In the genomic region with DNA sequence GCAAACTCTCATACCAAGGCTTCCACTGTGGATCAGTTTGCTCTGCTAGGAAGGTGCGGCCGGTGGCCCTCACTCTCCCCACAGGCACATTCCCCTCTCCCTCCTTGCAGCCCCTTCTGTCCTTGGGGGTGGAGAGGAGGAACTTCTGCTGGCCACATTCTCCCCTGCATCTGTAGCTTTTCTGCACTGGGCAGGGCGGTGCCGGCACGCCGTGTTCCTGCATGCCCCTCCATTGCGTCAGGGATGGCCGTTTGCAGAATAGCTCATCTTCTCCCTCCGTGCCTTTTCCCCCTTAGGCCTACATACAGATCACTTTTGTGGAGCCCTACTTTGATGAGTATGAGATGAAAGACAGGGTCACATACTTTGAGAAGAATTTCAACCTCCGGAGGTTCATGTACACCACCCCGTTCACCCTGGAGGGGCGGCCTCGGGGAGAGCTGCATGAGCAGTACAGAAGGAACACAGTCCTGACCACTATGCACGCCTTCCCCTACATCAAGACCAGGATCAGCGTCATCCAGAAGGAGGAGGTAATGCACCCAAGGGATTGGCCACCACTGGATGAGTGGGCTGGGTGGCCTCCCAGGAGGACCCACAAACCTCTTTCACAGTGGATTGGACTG, we compare ENCODE assay signal across 24 cellular contexts. TPM values are rescaled to one million over a fixed set of nuclear protein-coding genes. Genes with fewer than 3 reads are reported as not detected.
A peak's percentile ranks its signal among the peaks of the same experiment; 100 is the strongest.
DNase-seq lines count a peak whose midpoint lies in the region; ATAC-seq, FAIRE-seq and TF ChIP-seq lines count a peak whose summit lies in the region.
"Had no signal": no experiment of that assay in that cellular context is flagged by ENCODE, and none has a peak within 500 bp of the region (broad histone marks: within the 10 kb centered on the region; RNA-seq: fewer than 3 reads in every experiment).

No MANE protein-coding gene starts in this region.

- H3K27ac Mint-ChIP-seq in CD4-positive, CD25-positive, alpha-beta regulatory T cell, result peak overlapping the region in 2 of 3 donors; percentile 51 to 79
- peak overlapping the region in 4 of 7 donors; percentile 9 to 72 (median 30) for H3K27ac Mint-ChIP-seq in CD4-positive, alpha-beta memory T cell
- H3K27ac Mint-ChIP-seq in astrocyte (ENCODE audit: unreplicated experiment), result peak overlapping the region; percentile 53
- H3K27ac Mint-ChIP-seq: activated naive CD4-positive, alpha-beta T cell treated with anti-CD3 and anti-CD28 coated beads, Interleukin-2, amount 50 U/mL, for 24 hours had no signal

- H3K4me2 ChIP-seq in astrocyte (ENCODE audit: low read length), result no peak overlapping the region
- H3K4me2 ChIP-seq: hepatocyte had no signal

- H3K36me3 Mint-ChIP-seq in CD4-positive, CD25-positive, alpha-beta regulatory T cell, result peaks cover 60% of the 10 kb centered on the region
- peaks cover 64 to 81% of the 10 kb centered on the region in 2 donors for H3K36me3 Mint-ChIP-seq in CD4-positive, alpha-beta memory T cell
- H3K36me3 Mint-ChIP-seq in astrocyte (ENCODE audit: low read depth, unreplicated experiment), result peaks cover 2% of the 10 kb centered on the region

- H3K27me3 ChIP-seq in CD4-positive, CD25-positive, alpha-beta regulatory T cell (ENCODE audit: control insufficient read depth, insufficient read depth, low read length), result no peaks in the 10 kb centered on the region
- no peaks in the 10 kb centered on the region for H3K27me3 ChIP-seq in CD4-positive, alpha-beta memory T cell (ENCODE audit: insufficient read depth, low read length)
- no peaks in the 10 kb centered on the region for H3K27me3 ChIP-seq in astrocyte (ENCODE audit: insufficient read depth, low read length)
- H3K27me3 ChIP-seq: ascending aorta, esophagus squamous epithelium, gastrocnemius medialis, hepatocyte, right atrium auricular region had no signal

- POLR2A ChIA-PET in CD4-positive, alpha-beta memory T cell (lab: Charles Lee; ENCODE audit: partially characterized antibody), result no interaction called here

- H3K9ac ChIP-seq in astrocyte (ENCODE audit: low read length), result no peak overlapping the region
- no peak overlapping the region for H3K9ac ChIP-seq in kidney (ENCODE audit: low read length in 2 of 2)
- H3K9ac ChIP-seq: parathyroid adenoma had no signal

- H2AFZ ChIP-seq in astrocyte (ENCODE audit: low read depth, low read length), result no peak overlapping the region
- H2AFZ ChIP-seq: hepatocyte, parathyroid adenoma had no signal

- peaks cover 90% of the 10 kb centered on the region for H3K36me3 ChIP-seq in CD4-positive, CD25-positive, alpha-beta regulatory T cell (ENCODE audit: control insufficient read depth, insufficient read depth, low read length)
- H3K36me3 ChIP-seq in CD4-positive, alpha-beta memory T cell (ENCODE audit: insufficient read depth, low read length), result peaks cover 67% of the 10 kb centered on the region
- no peaks in the 10 kb centered on the region for H3K36me3 ChIP-seq in astrocyte (ENCODE audit: insufficient read depth, low read length)
- H3K36me3 ChIP-seq in kidney (ENCODE audit: control insufficient read depth in 1 of 2, insufficient read depth in 2 of 2, low read length in 2 of 2), result peaks cover 0 to 9% of the 10 kb centered on the region in 2 donors
- H3K36me3 ChIP-seq: ascending aorta, gastrocnemius medialis, right atrium auricular region had no signal

- peaks cover 9 to 31% (median 19%) of the 10 kb centered on the region in 4 donors for H3K4me1 Mint-ChIP-seq in CD4-positive, CD25-positive, alpha-beta regulatory T cell
- peaks cover 18 to 34% (median 27%) of the 10 kb centered on the region in 4 donors for H3K4me1 Mint-ChIP-seq in CD4-positive, alpha-beta memory T cell
- peaks cover 31% of the 10 kb centered on the region for H3K4me1 Mint-ChIP-seq in astrocyte (ENCODE audit: low read depth, unreplicated experiment)

- peaks cover 16% of the 10 kb centered on the region for H3K4me1 ChIP-seq in CD4-positive, CD25-positive, alpha-beta regulatory T cell (ENCODE audit: control insufficient read depth, insufficient read depth, low read length, poor library complexity, severe bottlenecking)
- peaks cover 22% of the 10 kb centered on the region for H3K4me1 ChIP-seq in CD4-positive, alpha-beta memory T cell (ENCODE audit: insufficient read depth, low read length)
- peaks cover 5% of the 10 kb centered on the region for H3K4me1 ChIP-seq in astrocyte (ENCODE audit: insufficient read depth, low read length)
- peaks cover 0 to 10% of the 10 kb centered on the region in 2 donors for H3K4me1 ChIP-seq in kidney (ENCODE audit: control insufficient read depth in 1 of 2, insufficient read depth in 1 of 2, low read depth in 1 of 2, low read length in 2 of 2)
- H3K4me1 ChIP-seq: ascending aorta, gastrocnemius medialis, parathyroid adenoma, right atrium auricular region had no signal

- FAIRE-seq in astrocyte (lab: Jason Lieb, UNC) (no peak), kidney (lab: Jason Lieb, UNC) (no peak)

- TF ChIP-seq CTCF in astrocyte (IDR thresholded peaks at IDR 0.05; ENCODE audit: insufficient read depth, low read depth, low read length) (no peak), kidney (IDR thresholded peaks at IDR 0.05; ENCODE audit: borderline replicate concordance, extremely low read depth, insufficient read depth) (no peak)

- no peak overlapping the region for H3K4me3 ChIP-seq in CD4-positive, CD25-positive, alpha-beta regulatory T cell (ENCODE audit: low read depth, low read length)
- H3K4me3 ChIP-seq in CD4-positive, alpha-beta memory T cell (ENCODE audit: low read length in 2 of 2), result no peak overlapping the region
- H3K4me3 ChIP-seq in astrocyte (ENCODE audit: insufficient read depth, low read depth, low read length) (no peak overlapping the region), kidney (ENCODE audit: low read length in 2 of 2) (no peak overlapping the region)
- H3K4me3 ChIP-seq: ascending aorta, esophagus squamous epithelium, gastrocnemius medialis, hepatocyte, right atrium auricular region had no signal

- CTCF ChIA-PET in CD4-positive, alpha-beta memory T cell (lab: Charles Lee; ENCODE audit: partially characterized antibody), result interaction anchor here (1.3 to 2.3 kb wide), 3 partner anchors 12 to 362 kb away, joined by 3 to 7 read pairs (median 4); no protein-coding TSS in a partner anchor

- H3K27ac ChIP-seq in CD4-positive, CD25-positive, alpha-beta regulatory T cell (ENCODE audit: insufficient read depth, low read length, poor library complexity, severe bottlenecking), result peak overlapping the region; percentile 63
- no peak overlapping the region for H3K27ac ChIP-seq in CD4-positive, alpha-beta memory T cell (ENCODE audit: low read depth, low read length)
- no peak overlapping the region for H3K27ac ChIP-seq in astrocyte (ENCODE audit: low read depth, low read length)
- no peak overlapping the region for H3K27ac ChIP-seq in kidney (ENCODE audit: low read depth in 2 of 2, low read length in 2 of 2)
- H3K27ac ChIP-seq: ascending aorta, C4-2B, gastrocnemius medialis, parathyroid adenoma, right atrium auricular region had no signal

- ATAC-seq in CD4-positive, CD25-positive, alpha-beta regulatory T cell (ENCODE audit: low read depth in 2 of 2), result no peak
- ATAC-seq in GM18511 (IDR thresholded peaks at IDR 0.05; ENCODE audit: unreplicated experiment) (no peak), HG02588 (IDR thresholded peaks at IDR 0.05; ENCODE audit: unreplicated experiment) (no peak), HG03521 (IDR thresholded peaks at IDR 0.05; ENCODE audit: unreplicated experiment) (no peak)
- ATAC-seq: activated T-cell treated with anti-CD3 and anti-CD28 coated beads, Interleukin-2, amount 50 U/mL, for 72 hours; gastrocnemius medialis; HCT116 had no signal

- H3K27me3 Mint-ChIP-seq in CD4-positive, CD25-positive, alpha-beta regulatory T cell, result no peaks in the 10 kb centered on the region
- H3K27me3 Mint-ChIP-seq in CD4-positive, alpha-beta memory T cell, result no peaks in the 10 kb centered on the region
- no peaks in the 10 kb centered on the region for H3K27me3 Mint-ChIP-seq in astrocyte (ENCODE audit: low read depth, unreplicated experiment)
- H3K27me3 Mint-ChIP-seq: activated naive CD4-positive, alpha-beta T cell treated with anti-CD3 and anti-CD28 coated beads, Interleukin-2, amount 50 U/mL, for 24 hours; stimulated activated naive CD8-positive, alpha-beta T cell treated with anti-CD3 and anti-CD28 coated beads, Interleukin-15, Interleukin-2, amounts not matched to agents 100 ng/mL and 50 ng/mL, for 24 hours had no signal

- no peak overlapping the region for H3K4me3 Mint-ChIP-seq in CD4-positive, CD25-positive, alpha-beta regulatory T cell
- H3K4me3 Mint-ChIP-seq in CD4-positive, alpha-beta memory T cell, result peak overlapping the region in 2 of 8 donors; percentile 25
- H3K4me3 Mint-ChIP-seq in astrocyte (ENCODE audit: unreplicated experiment), result no peak overlapping the region
- H3K4me3 Mint-ChIP-seq: activated naive CD4-positive, alpha-beta T cell treated with anti-CD3 and anti-CD28 coated beads, Interleukin-2, amount 50 U/mL, for 24 hours; activated T-cell treated with anti-CD3 and anti-CD28 coated beads, Interleukin-2, amount 50 U/mL, for 72 hours; stimulated activated naive CD8-positive, alpha-beta T cell treated with anti-CD3 and anti-CD28 coated beads, Interleukin-15, Interleukin-2, amounts not matched to agents 100 ng/mL and 50 ng/mL, for 24 hours had no signal

- H4K20me1 ChIP-seq in astrocyte (ENCODE audit: insufficient read depth, low read length), result no peaks in the 10 kb centered on the region

- intact Hi-C loops in CD4-positive, alpha-beta memory T cell (cut with micrococcal nuclease), result loop anchor here (2.0 kb wide), 2 partner anchors 25 to 59 kb away; partner anchors contain the start of gene KANK1
- intact Hi-C loops in kidney (cut with DNase I), result no loop called here

- no peaks in the 10 kb centered on the region for H3K79me2 ChIP-seq in astrocyte (ENCODE audit: insufficient read depth, low read length)
- H3K79me2 ChIP-seq: hepatocyte, parathyroid adenoma had no signal

- no peak for DNase-seq in CD4-positive, CD25-positive, alpha-beta regulatory T cell
- no peak for DNase-seq in CD4-positive, alpha-beta memory T cell
- DNase-seq in astrocyte (ENCODE audit: low read depth) (no peak), kidney (peak; percentile 67)
- DNase-seq: activated T-cell treated with anti-CD3 and anti-CD28 coated beads, Interleukin-2, amount 50 U/mL, for 72 hours; DMS 273 treated with DMSO at 0.1 percent for 48 hours; effector CD8-positive, alpha-beta T cell; esophagus squamous epithelium; gastrocnemius medialis; IMR-90; NCI-H1417 treated with DMSO at 0.1 percent for 48 hours; NCI-H2081 treated with DMSO at 0.1 percent for 48 hours; SHP77 had no signal

- no peaks in the 10 kb centered on the region for H3K9me3 ChIP-seq in CD4-positive, CD25-positive, alpha-beta regulatory T cell (ENCODE audit: control insufficient read depth in 2 of 2, low read length in 2 of 2)
- no peaks in the 10 kb centered on the region for H3K9me3 ChIP-seq in CD4-positive, alpha-beta memory T cell (ENCODE audit: control insufficient read depth in 1 of 2, low read length in 2 of 2)
- H3K9me3 ChIP-seq in astrocyte (ENCODE audit: insufficient read depth, low read depth, low read length) (no peaks in the 10 kb centered on the region), kidney (ENCODE audit: control insufficient read depth in 1 of 2, low read length in 2 of 2) (no peaks in the 10 kb centered on the region)
- H3K9me3 ChIP-seq: ascending aorta, esophagus squamous epithelium, gastrocnemius medialis, right atrium auricular region had no signal

- H3K9me3 Mint-ChIP-seq in CD4-positive, CD25-positive, alpha-beta regulatory T cell, result no peaks in the 10 kb centered on the region
- no peaks in the 10 kb centered on the region for H3K9me3 Mint-ChIP-seq in CD4-positive, alpha-beta memory T cell
- H3K9me3 Mint-ChIP-seq in astrocyte (ENCODE audit: unreplicated experiment), result peaks cover under 1% of the 10 kb centered on the region
- H3K9me3 Mint-ChIP-seq: activated naive CD4-positive, alpha-beta T cell treated with anti-CD3 and anti-CD28 coated beads, Interleukin-2, amount 50 U/mL, for 24 hours; activated T-cell treated with anti-CD3 and anti-CD28 coated beads, Interleukin-2, amount 50 U/mL, for 72 hours; stimulated activated naive CD8-positive, alpha-beta T cell treated with anti-CD3 and anti-CD28 coated beads, Interleukin-15, Interleukin-2, amounts not matched to agents 100 ng/mL and 50 ng/mL, for 24 hours had no signal

RNA-seq across cellular contexts. Expression of gene KANK1, which starts 58.3 kb away (rescaled TPM):
- total RNA-seq in CD4-positive, CD25-positive, alpha-beta regulatory T cell, result 14.8 TPM
- polyA plus RNA-seq in CD4-positive, CD25-positive, alpha-beta regulatory T cell, result 1 to 10 TPM; 3.2 to 7.8 (median 4.7) TPM
- 10 to 100 TPM; 25.9 TPM for total RNA-seq in CD4-positive, alpha-beta memory T cell
- 10 to 100 TPM in 1 of 2 donors, 1 to 10 TPM in 1; 9.1 to 17.3 TPM for polyA plus RNA-seq in CD4-positive, alpha-beta memory T cell
- total RNA-seq in astrocyte (22.7 and 23.4 TPM in 2 replicates), kidney (40.2 TPM)
- 34.5 TPM for polyA plus RNA-seq in kidney (ENCODE audit: insufficient read depth, low read depth, low replicate concordance)
